In genomic region chr19:38929929-38930775, GRCh38 we compare ENCODE assay signal across 8 cellular contexts. TPM values are rescaled to one million over a fixed set of nuclear protein-coding genes. Genes with fewer than 3 reads are reported as not detected.
DNase-seq lines count a peak whose midpoint lies in the region; ATAC-seq and TF ChIP-seq lines count a peak whose summit lies in the region.

TSS of gene SARS2 (minus strand) at chr19:38930763. CDS start at chr19:38930736, 27 bp downstream.

- H3K4me1 Mint-ChIP-seq in naive thymus-derived CD4-positive, alpha-beta T cell = peaks cover 22 to 47% (median 39%) of the 10 kb centered on the region in 7 donors

- no peaks in the 10 kb centered on the region for H3K9me3 ChIP-seq in fibroblast of lung (ENCODE audit: control insufficient read depth, insufficient read depth, low read depth, low read length)
- H3K9me3 ChIP-seq in naive thymus-derived CD4-positive, alpha-beta T cell (ENCODE audit: control insufficient read depth in 2 of 3, low read length in 3 of 3) = no peaks in the 10 kb centered on the region

- H3K4me2 ChIP-seq in fibroblast of lung (ENCODE audit: extremely low read depth, insufficient read depth, low read length) = peak within 1 kb of the TSS; percentile 94

- peaks cover 0 to 2% (median 0%) of the 10 kb centered on the region in 5 donors for H3K27me3 Mint-ChIP-seq in naive thymus-derived CD4-positive, alpha-beta T cell

- peak within 1 kb of the TSS; percentile 89 for H3K27ac ChIP-seq in fibroblast of lung (ENCODE audit: insufficient read depth, low read length)
- H3K27ac ChIP-seq in naive thymus-derived CD4-positive, alpha-beta T cell (ENCODE audit: low read depth, low read length) = peak within 1 kb of the TSS; percentile 91

- peak; percentile 100 for TF ChIP-seq CTCF in LNCAP (IDR thresholded peaks at IDR 0.05)
- peak; percentile 89 to 90 for TF ChIP-seq CTCF in fibroblast of lung (conservative IDR thresholded peaks at IDR 0.05 in 1 of 2, IDR thresholded peaks at IDR 0.05 in 1 of 2; ENCODE audit: low read depth in 1 of 2, low read length in 2 of 2)

- no peaks in the 10 kb centered on the region for H4K20me1 ChIP-seq in fibroblast of lung (ENCODE audit: control insufficient read depth, extremely low read depth, insufficient read depth, low read length)

- H3K4me1 ChIP-seq in fibroblast of lung (ENCODE audit: control insufficient read depth, extremely low read depth, insufficient read depth, low read length) = peaks cover 5% of the 10 kb centered on the region
- H3K4me1 ChIP-seq in naive thymus-derived CD4-positive, alpha-beta T cell (ENCODE audit: control insufficient read depth in 2 of 2, insufficient read depth in 2 of 2, low read length in 2 of 2) = peaks cover 21 to 55% of the 10 kb centered on the region in 2 donors

- H3K4me3 ChIP-seq in fibroblast of lung (replicated peaks in 1 of 4; ENCODE audit: control extremely low read depth in 1 of 4, insufficient read depth in 1 of 4, low read depth in 3 of 4, low read length in 4 of 4) = peak within 1 kb of the TSS; percentile 78 to 98 (median 98)
- peak within 1 kb of the TSS; percentile 94 for H3K4me3 ChIP-seq in naive thymus-derived CD4-positive, alpha-beta T cell (ENCODE audit: low read length)

- H3K36me3 ChIP-seq in fibroblast of lung (ENCODE audit: control insufficient read depth, insufficient read depth, low read length) = peaks cover 5% of the 10 kb centered on the region
- H3K36me3 ChIP-seq in naive thymus-derived CD4-positive, alpha-beta T cell (ENCODE audit: control insufficient read depth in 2 of 3, insufficient read depth in 3 of 3, low read length in 3 of 3) = peaks cover 0 to 30% (median 0%) of the 10 kb centered on the region in 3 experiments

- H3K27ac Mint-ChIP-seq in naive thymus-derived CD4-positive, alpha-beta T cell = peak within 1 kb of the TSS; percentile 94 to 100 (median 99)

- POLR2A ChIA-PET in naive thymus-derived CD4-positive, alpha-beta T cell (lab: Charles Lee) = interaction anchor here (0.6 to 4.3 kb wide), 19 partner anchors 12 to 1023 kb away, joined by 3 to 21 read pairs (median 4); partner anchors contain the start of genes ECH1, EIF3K, FAM98C and MAP4K1

- peaks cover 0 to 27% (median 12%) of the 10 kb centered on the region in 5 donors for H3K36me3 Mint-ChIP-seq in naive thymus-derived CD4-positive, alpha-beta T cell

- peak within 1 kb of the TSS; percentile 89 for H3K9ac ChIP-seq in fibroblast of lung (ENCODE audit: insufficient read depth, low read length)

- intact Hi-C loops in naive thymus-derived CD4-positive, alpha-beta T cell (cut with micrococcal nuclease) = loop anchor here (1.0 to 10.0 kb wide), 21 partner anchors 22 to 1023 kb away; partner anchors contain the start of genes ACTN4 (in 2 of the 2), ECH1 (in 2 of the 2), EIF3K (in 2 of the 2) and FAM98C (in 2 of the 2)

- peaks cover 25% of the 10 kb centered on the region for H3K79me2 ChIP-seq in fibroblast of lung (ENCODE audit: control insufficient read depth, insufficient read depth, low read length)

- DNase-seq in EH (ENCODE audit: low read depth) (peak; percentile 94), H4 (ENCODE audit: low spot score) (peak; percentile 97), RPMI7951 (ENCODE audit: low read depth) (peak; percentile 92), fibroblast of lung (ENCODE audit: low read depth in 2 of 2) (peak; percentile 88 to 95)
- DNase-seq in activated T-helper 1 cell treated with anti-CD3 and anti-CD28 coated beads, Interleukin-2, amount 50 U/mL, for 16 hours (ENCODE audit: low read depth in 1 of 2, low spot score in 1 of 2) = peak; percentile 81 to 91
- peak; percentile 92 to 98 (median 96) for DNase-seq in naive thymus-derived CD4-positive, alpha-beta T cell
- peak; percentile 92 to 100 (median 98) for DNase-seq in stimulated activated naive CD4-positive, alpha-beta T cell (lab: John Stamatoyannopoulos, UW)

- ATAC-seq in naive thymus-derived CD4-positive, alpha-beta T cell = peak; percentile 85

- peak within 1 kb of the TSS; percentile 93 for H2AFZ ChIP-seq in fibroblast of lung (ENCODE audit: low read length)

- H3K4me3 Mint-ChIP-seq in naive thymus-derived CD4-positive, alpha-beta T cell = peak within 1 kb of the TSS; percentile 94 to 100 (median 98)

- CTCF ChIA-PET in naive thymus-derived CD4-positive, alpha-beta T cell (lab: Charles Lee) = interaction anchor here (0.6 to 2.9 kb wide), 21 partner anchors 14 to 527 kb away, joined by 3 to 21 read pairs (median 4); partner anchors contain the start of genes EIF3K, FAM98C, NFKBIB and SIRT2

- no peaks in the 10 kb centered on the region for H3K27me3 ChIP-seq in fibroblast of lung (ENCODE audit: control insufficient read depth, insufficient read depth, low read length)
- H3K27me3 ChIP-seq in naive thymus-derived CD4-positive, alpha-beta T cell (ENCODE audit: control insufficient read depth in 2 of 2, insufficient read depth in 2 of 2, low read length in 2 of 2) = no peaks in the 10 kb centered on the region

- peaks cover 0 to 7% (median 2%) of the 10 kb centered on the region in 11 donors for H3K9me3 Mint-ChIP-seq in naive thymus-derived CD4-positive, alpha-beta T cell

RNA-seq across cellular contexts. Expression of gene SARS2, which starts in this region (rescaled TPM):
- 31.7 and 41.8 TPM in 2 replicates for total RNA-seq in H4 (2014; rRNA removed; shearing (Covaris generic))
- total RNA-seq in RPMI7951 (2014; rRNA removed; shearing (Covaris generic)) = 11.5 and 17.3 TPM in 2 replicates
- 5.6 and 10.4 TPM in 2 replicates for total RNA-seq in fibroblast of lung
- 7.2 and 10.1 TPM in 2 replicates for polyA plus RNA-seq in fibroblast of lung
- 13.1 and 17.0 TPM in 2 replicates for polyA plus RNA-seq in fibroblast of lung (2012)
- 17.2 and 19.9 TPM in 2 replicates for polyA minus RNA-seq in fibroblast of lung (ENCODE audit: low replicate concordance)
- total RNA-seq in naive thymus-derived CD4-positive, alpha-beta T cell = 10 to 100 TPM; 17.5 to 35.6 (median 25.4) TPM
- 10 to 100 TPM; 10.2 to 16.1 TPM for polyA plus RNA-seq in naive thymus-derived CD4-positive, alpha-beta T cell

Comparison
In these comparisons a context has a peak if more than half of its experiments do, and no peak if none do; other contexts are left out.
1. Peak in every context shown above with its lines: DNase-seq, ATAC-seq, H3K4me3 ChIP-seq and H3K27ac ChIP-seq.